ENCODE assay signal across 1 cellular context in genomic region chr3:12952322-12953200, GRCh38.
TF ChIP-seq lines count a peak whose summit lies in the region.

No MANE protein-coding gene starts in this region.

TF ChIP-seq in K562, 482 proteins besides CTCF, POLR2A, EP300 and RAD21 (continued from another document and continues in another):
- TF ChIP-seq ELK3 (CRISPR knock-in tag; IDR thresholded peaks at IDR 0.05) (no peak), SIN3A (IDR thresholded peaks at IDR 0.05; ENCODE audit: borderline replicate concordance in 2 of 2, control insufficient read depth in 1 of 2, low read depth in 2 of 2, low read length in 2 of 2) (no peak), BRD4 (IDR thresholded peaks at IDR 0.05) (no peak), SIRT6 (IDR thresholded peaks at IDR 0.05; ENCODE audit: low read depth, low read length) (no peak), ZBTB7A (IDR thresholded peaks at IDR 0.05; ENCODE audit: borderline replicate concordance, control insufficient read depth, low read depth, low read length) (0 out of 2 replicates have a peak, but pooled peaks have one; percentile 37), HDGF (IDR thresholded peaks at IDR 0.05) (peak; percentile 28; the same call in 1 of the 2 replicates), IRF9 (tag; IDR thresholded peaks at IDR 0.05) (no peak), CREB3L1 (IDR thresholded peaks at IDR 0.05; ENCODE audit: borderline replicate concordance, low read depth) (no peak), PHB2 (IDR thresholded peaks at IDR 0.05; ENCODE audit: low read depth) (no peak), NCOA4 (IDR thresholded peaks at IDR 0.05; ENCODE audit: partially characterized antibody) (no peak), LEF1 (IDR thresholded peaks at IDR 0.05) (no peak), HMG20A (CRISPR knock-in tag; conservative IDR thresholded peaks at IDR 0.05) (no peak), PURB (CRISPR knock-in tag; IDR thresholded peaks at IDR 0.05; ENCODE audit: low read depth) (no peak), RBM15 (IDR thresholded peaks at IDR 0.05; ENCODE audit: insufficient read depth, low read length) (no peak), ZKSCAN1 (IDR thresholded peaks at IDR 0.05; ENCODE audit: low read depth, low read length) (no peak), ZNF324 (CRISPR knock-in tag; IDR thresholded peaks at IDR 0.05) (no peak), ARID4B (CRISPR knock-in tag; IDR thresholded peaks at IDR 0.05) (no peak), OTX1 (CRISPR knock-in tag; IDR thresholded peaks at IDR 0.05) (no peak), ZNF644 (tag; IDR thresholded peaks at IDR 0.05; ENCODE audit: low read depth) (no peak), TAL1 (IDR thresholded peaks at IDR 0.05) (no peak), PCBP1 (IDR thresholded peaks at IDR 0.05; ENCODE audit: low read depth, low read length, poor library complexity, severe bottlenecking) (no peak), DMBX1 (CRISPR knock-in tag; IDR thresholded peaks at IDR 0.05; ENCODE audit: borderline replicate concordance) (no peak), FOS (IDR thresholded peaks at IDR 0.05; ENCODE audit: extremely low read depth, insufficient read length) (no peak), IFI16 (CRISPR knock-in tag; IDR thresholded peaks at IDR 0.05) (no peak), RNF2 (IDR thresholded peaks at IDR 0.05) (no peak), TBP (optimal IDR thresholded peaks at IDR 0.05; ENCODE audit: low read depth, low read length) (no peak), HIVEP1 (CRISPR knock-in tag; IDR thresholded peaks at IDR 0.05) (no peak), RBM34 (IDR thresholded peaks at IDR 0.05; ENCODE audit: borderline replicate concordance, insufficient read depth, low read length) (no peak), ZBTB26 (CRISPR knock-in tag; IDR thresholded peaks at IDR 0.05) (no peak), BACH1 (tag; IDR thresholded peaks at IDR 0.05) (no peak), TEAD2 (tag; IDR thresholded peaks at IDR 0.05) (no peak), NFATC3 (IDR thresholded peaks at IDR 0.05) (no peak), TGIF2 (CRISPR knock-in tag; IDR thresholded peaks at IDR 0.05) (no peak), ZNF143 (CRISPR knock-in tag; IDR thresholded peaks at IDR 0.05) (no peak), ZNF282 (CRISPR knock-in tag; IDR thresholded peaks at IDR 0.05) (0 out of 2 replicates have a peak, but pooled peaks have one; percentile 42), TFAP4 (CRISPR knock-in tag; IDR thresholded peaks at IDR 0.05; ENCODE audit: borderline replicate concordance) (no peak), AFF1 (IDR thresholded peaks at IDR 0.05; ENCODE audit: low read depth in 1 of 2, partially characterized antibody in 2 of 2) (no peak), FOXP1 (CRISPR knock-in tag; IDR thresholded peaks at IDR 0.05) (peak; percentile 65), TRIM25 (IDR thresholded peaks at IDR 0.05; ENCODE audit: borderline replicate concordance) (no peak), TFE3 (CRISPR knock-in tag; IDR thresholded peaks at IDR 0.05) (no peak), ZNF24 (IDR thresholded peaks at IDR 0.05) (no peak), ZNF263 (CRISPR knock-in tag; IDR thresholded peaks at IDR 0.05; ENCODE audit: borderline replicate concordance) (peak; percentile 82), ZBTB2 (IDR thresholded peaks at IDR 0.05) (no peak), ESRRB (CRISPR knock-in tag; IDR thresholded peaks at IDR 0.05; ENCODE audit: borderline replicate concordance) (no peak), MYC (IDR thresholded peaks at IDR 0.05; ENCODE audit: low read depth, low read length) (no peak), MYC (CRISPR knock-in tag; IDR thresholded peaks at IDR 0.05; ENCODE audit: borderline replicate concordance, low read depth) (no peak), ETS2 (tag; IDR thresholded peaks at IDR 0.05; ENCODE audit: borderline replicate concordance, poor library complexity, severe bottlenecking) (no peak), MECOM (CRISPR knock-in tag; IDR thresholded peaks at IDR 0.05) (no peak), ZNF408 (CRISPR knock-in tag; IDR thresholded peaks at IDR 0.05; ENCODE audit: low read depth) (no peak)
